ENCODE assay signal across 8 cellular contexts in genomic region chr1:145824499-145824842, GRCh38. TPM values are rescaled to one million over a fixed set of nuclear protein-coding genes. Genes with fewer than 3 reads are reported as not detected.
DNase-seq lines count a peak whose midpoint lies in the region; ATAC-seq and TF ChIP-seq lines count a peak whose summit lies in the region.

No MANE protein-coding gene starts in this region.

- H3K4me3 ChIP-seq in GM23338: peak overlapping the region; percentile 85
- H3K4me3 ChIP-seq in WERI-Rb-1 (ENCODE audit: low read depth, low read length): peak overlapping the region; percentile 100
- H3K4me3 ChIP-seq in skeletal muscle tissue (ENCODE audit: low read length in 3 of 3): peak overlapping the region; percentile 86 to 99 (median 98)

- H3K4me2 ChIP-seq in GM23338: peak overlapping the region; percentile 91

- H3K27ac ChIP-seq in GM23338 (ENCODE audit: low read depth): peak overlapping the region; percentile 90
- H3K27ac ChIP-seq in WERI-Rb-1: peak overlapping the region; percentile 93
- peak overlapping the region; percentile 89 for H3K27ac ChIP-seq in skeletal muscle tissue (ENCODE audit: low read depth, low read length)

- H3K27me3 Mint-ChIP-seq in GM23338 (ENCODE audit: insufficient read depth, low read depth, poor library complexity) (peaks cover 5% of the 10 kb centered on the region), glutamatergic neuron (ENCODE audit: unreplicated experiment) (peaks cover 2% of the 10 kb centered on the region)

- H3K9ac ChIP-seq in skeletal muscle tissue (ENCODE audit: low read depth in 1 of 3, low read length in 3 of 3): peak overlapping the region; percentile 87 to 97 (median 94)

- H3K9me3 ChIP-seq in WERI-Rb-1 (ENCODE audit: severe bottlenecking): no peaks in the 10 kb centered on the region
- H3K9me3 ChIP-seq in skeletal muscle tissue (ENCODE audit: control insufficient read depth in 3 of 3, low read length in 3 of 3): no peaks in the 10 kb centered on the region

- no peaks in the 10 kb centered on the region for H3K9me3 Mint-ChIP-seq in GM23338
- H3K9me3 Mint-ChIP-seq in glutamatergic neuron (ENCODE audit: unreplicated experiment): peaks cover 4% of the 10 kb centered on the region

- no peaks in the 10 kb centered on the region for H4K20me1 ChIP-seq in GM23338 (replicated peaks; ENCODE audit: insufficient read depth)

- H3K27ac Mint-ChIP-seq in GM23338: peak overlapping the region; percentile 99
- peak overlapping the region; percentile 96 for H3K27ac Mint-ChIP-seq in glutamatergic neuron (ENCODE audit: unreplicated experiment)

- peaks cover 32% of the 10 kb centered on the region for H3K36me3 ChIP-seq in GM23338 (ENCODE audit: insufficient read depth)
- H3K36me3 ChIP-seq in WERI-Rb-1: peaks cover 50% of the 10 kb centered on the region
- peaks cover 20 to 33% (median 32%) of the 10 kb centered on the region in 3 donors for H3K36me3 ChIP-seq in skeletal muscle tissue (ENCODE audit: control insufficient read depth in 3 of 3, insufficient read depth in 3 of 3, low read length in 3 of 3)

- no peaks in the 10 kb centered on the region for H3K27me3 ChIP-seq in GM23338 (ENCODE audit: insufficient read depth)
- H3K27me3 ChIP-seq in WERI-Rb-1 (ENCODE audit: insufficient read depth, low read depth, severe bottlenecking): no peaks in the 10 kb centered on the region
- no peaks in the 10 kb centered on the region for H3K27me3 ChIP-seq in skeletal muscle tissue (ENCODE audit: control insufficient read depth in 3 of 3, insufficient read depth in 3 of 3, low read length in 3 of 3)

- H3K9me2 ChIP-seq in GM23338 (ENCODE audit: insufficient read depth): no peaks in the 10 kb centered on the region

- peaks cover 2% of the 10 kb centered on the region; the same call in 2 of the 3 replicates for H3K4me1 Mint-ChIP-seq in GM23338
- no peaks in the 10 kb centered on the region for H3K4me1 Mint-ChIP-seq in glutamatergic neuron (ENCODE audit: low read depth, unreplicated experiment)

- TF ChIP-seq CTCF in GM23338 (conservative IDR thresholded peaks at IDR 0.05; ENCODE audit: low read depth in 2 of 2): no peak
- TF ChIP-seq CTCF in WERI-Rb-1 (IDR thresholded peaks at IDR 0.05; ENCODE audit: low read depth, low read length): no peak
- TF ChIP-seq CTCF in glutamatergic neuron (IDR thresholded peaks at IDR 0.05; ENCODE audit: partially characterized antibody, unreplicated experiment): no peak

- no peak for ATAC-seq in GM23338
- ATAC-seq in GM19023 (IDR thresholded peaks at IDR 0.05; ENCODE audit: unreplicated experiment): no peak

- H3F3A ChIP-seq in GM23338 (replicated peaks; ENCODE audit: low read depth): 0 out of 2 replicates have a peak, but pooled peaks cover 6% of the 10 kb centered on the region

- H3K79me2 ChIP-seq in GM23338 (replicated peaks; ENCODE audit: insufficient read depth): peaks cover 29% of the 10 kb centered on the region

- H3K4me1 ChIP-seq in GM23338 (ENCODE audit: insufficient read depth): peaks cover 8% of the 10 kb centered on the region
- H3K4me1 ChIP-seq in skeletal muscle tissue (ENCODE audit: control insufficient read depth in 3 of 3, insufficient read depth in 3 of 3, low read length in 3 of 3): peaks cover 2 to 6% (median 6%) of the 10 kb centered on the region in 3 donors

- H3K36me3 Mint-ChIP-seq in GM23338 (ENCODE audit: low read depth): peaks cover 41% of the 10 kb centered on the region
- peaks cover 5% of the 10 kb centered on the region for H3K36me3 Mint-ChIP-seq in glutamatergic neuron (ENCODE audit: unreplicated experiment)

- H3K4me3 Mint-ChIP-seq in GM23338 (peak overlapping the region; percentile 99), glutamatergic neuron (ENCODE audit: unreplicated experiment) (peak overlapping the region; percentile 99)

- H2AFZ ChIP-seq in GM23338: peak overlapping the region; percentile 92

- DNase-seq in GM23338 (ENCODE audit: low spot score) (no peak), WERI-Rb-1 (no peak), glutamatergic neuron (no peak), Ammon's horn (ENCODE audit: low spot score) (no peak), NCI-H1436 (lab: John Stamatoyannopoulos, UW) (no peak), globus pallidus (ENCODE audit: low spot score) (no peak)

TF ChIP-seq in GM23338, 12 proteins besides CTCF, POLR2A, EP300 and RAD21 (continues in another document):
- no peak for TF ChIP-seq POLR2AphosphoS5 (IDR thresholded peaks at IDR 0.05; ENCODE audit: low read depth)
- TF ChIP-seq EZH2phosphoT487 (IDR thresholded peaks at IDR 0.05; ENCODE audit: unreplicated experiment): no peak
- TF ChIP-seq STAT1 (IDR thresholded peaks at IDR 0.05; ENCODE audit: unreplicated experiment): no peak
- no peak for TF ChIP-seq CREB1 (CRISPR knock-in tag; IDR thresholded peaks at IDR 0.05; ENCODE audit: low read depth)
- no peak for TF ChIP-seq ZNF462 (CRISPR knock-in tag; IDR thresholded peaks at IDR 0.05)
- no peak for TF ChIP-seq EZH2 (IDR thresholded peaks at IDR 0.05; ENCODE audit: low read depth, unreplicated experiment)

RNA-seq across cellular contexts. Expression of gene POLR3C, which starts 0.5 kb away (rescaled TPM):
- 15.7 and 23.9 TPM in 2 replicates for total RNA-seq in GM23338 (2014; rRNA removed; shearing (Covaris generic))
- polyA plus RNA-seq in GM23338 (2016; fragmentation: Nextera tagmentation; extraction: Ambion mirVana): 11.6 and 15.1 TPM in 2 replicates
- 43.4 TPM for total RNA-seq in glutamatergic neuron (ENCODE audit: unreplicated experiment)
- 22.4 TPM for total RNA-seq in skeletal muscle tissue

RNA-seq across cellular contexts. Expression of gene RNF115, which starts 0.6 kb away (rescaled TPM):
- 10.5 and 10.6 TPM in 2 replicates for total RNA-seq in GM23338 (2014; rRNA removed; shearing (Covaris generic))
- polyA plus RNA-seq in GM23338 (2016; fragmentation: Nextera tagmentation; extraction: Ambion mirVana): 10.8 and 10.9 TPM in 2 replicates
- total RNA-seq in glutamatergic neuron (ENCODE audit: unreplicated experiment): 20.5 TPM
- total RNA-seq in skeletal muscle tissue: 13.6 TPM

RNA-seq across cellular contexts. Expression of gene NUDT17, which starts 21.0 kb away (rescaled TPM):
- total RNA-seq in GM23338 (2014; rRNA removed; shearing (Covaris generic)): 4.3 and 6.8 TPM in 2 replicates
- 2.8 and 5.7 TPM in 2 replicates for polyA plus RNA-seq in GM23338 (2016; fragmentation: Nextera tagmentation; extraction: Ambion mirVana)
- 2.4 TPM for total RNA-seq in glutamatergic neuron (ENCODE audit: unreplicated experiment)
- 8.9 TPM for total RNA-seq in skeletal muscle tissue

RNA-seq across cellular contexts. Expression of gene PIAS3, which starts 34.4 kb away (rescaled TPM):
- 33.2 and 35.7 TPM in 2 replicates for total RNA-seq in GM23338 (2014; rRNA removed; shearing (Covaris generic))
- 40.8 and 45.4 TPM in 2 replicates for polyA plus RNA-seq in GM23338 (2016; fragmentation: Nextera tagmentation; extraction: Ambion mirVana)
- total RNA-seq in glutamatergic neuron (ENCODE audit: unreplicated experiment) (20.3 TPM), skeletal muscle tissue (5.7 TPM)
